ENCODE assay signal across 20 cellular contexts in the genomic region with DNA sequence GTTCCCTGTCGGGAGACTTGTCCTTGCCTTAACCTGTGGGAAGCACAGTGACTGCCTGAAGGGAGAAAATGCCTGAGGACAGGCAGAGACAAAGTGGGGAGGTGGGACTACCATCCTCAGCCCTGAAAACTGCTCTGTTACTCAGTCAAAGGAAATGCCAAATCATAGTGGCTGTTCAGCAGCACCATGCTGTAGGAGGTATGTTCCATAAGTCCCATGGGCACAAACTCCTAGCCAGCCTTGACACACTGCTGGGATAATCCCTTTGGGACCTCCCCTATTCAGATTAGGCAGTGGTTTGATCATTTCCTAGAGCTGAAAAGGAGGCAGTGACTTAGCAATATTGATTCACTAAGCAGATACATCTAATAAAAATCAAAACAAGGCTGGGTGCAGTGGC.
"Had no signal": no experiment of that assay in that cellular context is flagged by ENCODE, and none has a peak within 500 bp of the region (broad histone marks: within the 10 kb centered on the region; RNA-seq: fewer than 3 reads in every experiment).

No MANE protein-coding gene starts in this region.

- H3K4me1 ChIP-seq: esophagus squamous epithelium, gastroesophageal sphincter, tibial artery, upper lobe of left lung, vagina had no signal

- H3K27me3 Mint-ChIP-seq: effector memory CD8-positive, alpha-beta T cell; stimulated activated naive CD8-positive, alpha-beta T cell treated with anti-CD3 and anti-CD28 coated beads, Interleukin-15, Interleukin-2, amounts not matched to agents 100 ng/mL and 50 ng/mL, for 24 hours had no signal

- H3K9me3 ChIP-seq: tibial artery, vagina had no signal

- H3K36me3 ChIP-seq: gastroesophageal sphincter, tibial artery, upper lobe of left lung, vagina had no signal

- DNase-seq: effector memory CD8-positive, alpha-beta T cell; esophagus squamous epithelium; foreskin fibroblast; glutamatergic neuron; immature natural killer cell; left cardiac atrium; left ventricle myocardium superior; mesenchymal stem cell; naive thymus-derived CD4-positive, alpha-beta T cell; posterior cingulate gyrus; stimulated activated CD4-positive, alpha-beta T cell treated with anti-CD3 and anti-CD28 coated beads, Interleukin-2, amount 100 ng/mL, for 48 hours; stimulated activated CD8-positive, alpha-beta memory T cell treated with anti-CD3 and anti-CD28 coated beads, Interleukin-4, amount 100 ng/mL, for 48 hours; tibial artery; upper lobe of left lung had no signal

- ATAC-seq: effector memory CD8-positive, alpha-beta T cell; gastroesophageal sphincter; left cardiac atrium; left ventricle myocardium superior; naive thymus-derived CD4-positive, alpha-beta T cell; sciatic nerve; stimulated activated effector memory CD8-positive, alpha-beta T cell treated with anti-CD3 and anti-CD28 coated beads, Interleukin-12 subunit alpha, Interleukin-12 subunit beta, amount 100 ng/mL, for 72 hours had no signal

- H3K9me3 Mint-ChIP-seq: effector memory CD8-positive, alpha-beta T cell had no signal

- H3K27ac ChIP-seq: esophagus squamous epithelium, gastroesophageal sphincter, tibial artery, upper lobe of left lung, vagina had no signal

- H3K4me3 Mint-ChIP-seq: effector memory CD8-positive, alpha-beta T cell; immature natural killer cell; naive thymus-derived CD4-positive, alpha-beta T cell; stimulated activated effector memory CD8-positive, alpha-beta T cell treated with anti-CD3 and anti-CD28 coated beads, Interleukin-12 subunit alpha, Interleukin-12 subunit beta, amount 100 ng/mL, for 72 hours; stimulated activated naive CD8-positive, alpha-beta T cell treated with anti-CD3 and anti-CD28 coated beads, Interleukin-15, Interleukin-2, amounts not matched to agents 100 ng/mL and 50 ng/mL, for 24 hours had no signal

- H3K4me3 ChIP-seq: esophagus squamous epithelium, gastroesophageal sphincter, lung, tibial artery, upper lobe of left lung, vagina had no signal

- H3K27me3 ChIP-seq: esophagus squamous epithelium, gastroesophageal sphincter, tibial artery, upper lobe of left lung, vagina had no signal

- H3K36me3 Mint-ChIP-seq: stimulated activated effector memory CD8-positive, alpha-beta T cell treated with anti-CD3 and anti-CD28 coated beads, Interleukin-12 subunit alpha, Interleukin-12 subunit beta, amount 100 ng/mL, for 72 hours had no signal

- H3K27ac Mint-ChIP-seq: effector memory CD8-positive, alpha-beta T cell; immature natural killer cell; naive thymus-derived CD4-positive, alpha-beta T cell; stimulated activated effector memory CD8-positive, alpha-beta T cell treated with anti-CD3 and anti-CD28 coated beads, Interleukin-12 subunit alpha, Interleukin-12 subunit beta, amount 100 ng/mL, for 72 hours; stimulated activated naive CD8-positive, alpha-beta T cell treated with anti-CD3 and anti-CD28 coated beads, Interleukin-15, Interleukin-2, amounts not matched to agents 100 ng/mL and 50 ng/mL, for 24 hours had no signal
